17 cellular contexts compared by ENCODE assay signal in genomic region chr15:69456208-69457166, GRCh38. TPM values are rescaled to one million over a fixed set of nuclear protein-coding genes. Genes with fewer than 3 reads are reported as not detected.
DNase-seq lines count a peak whose midpoint lies in the region; ATAC-seq and TF ChIP-seq lines count a peak whose summit lies in the region.
"Had no signal": no experiment of that assay in that cellular context is flagged by ENCODE, and none has a peak within 500 bp of the region (broad histone marks: within the 10 kb centered on the region; RNA-seq: fewer than 3 reads in every experiment).

No MANE protein-coding gene starts in this region.

- H3K36me3 Mint-ChIP-seq in activated CD4-positive, alpha-beta T cell treated with anti-CD3 and anti-CD28 coated beads, Interleukin-2, amount 10 ng/mL, durations not matched to agents 24 days and 14 days (ENCODE audit: low read depth): peaks cover 53% of the 10 kb centered on the region
- peaks cover 45% of the 10 kb centered on the region for H3K36me3 Mint-ChIP-seq in activated naive CD8-positive, alpha-beta T cell treated with anti-CD3 and anti-CD28 coated beads for 36 hours
- H3K36me3 Mint-ChIP-seq in nephron progenitor cell (ENCODE audit: low read depth): peaks cover 45% of the 10 kb centered on the region

- H3K27me3 ChIP-seq in HUES48 (ENCODE audit: control insufficient read depth, insufficient read depth, low read length) (no peaks in the 10 kb centered on the region), upper lobe of right lung (no peaks in the 10 kb centered on the region)
- H3K27me3 ChIP-seq: Peyer's patch had no signal

- DNase-seq in activated CD4-positive, alpha-beta T cell treated with anti-CD3 and anti-CD28 coated beads, Interleukin-2, amount 10 ng/mL, durations not matched to agents 24 days and 14 days: no peak
- DNase-seq in activated CD4-positive, alpha-beta T cell treated with anti-CD3 and anti-CD28 coated beads for 1 hour: no peak
- DNase-seq in activated naive CD8-positive, alpha-beta T cell treated with anti-CD3 and anti-CD28 coated beads for 36 hours: no peak
- no peak for DNase-seq in nephron progenitor cell
- DNase-seq in NCI-H510A treated with DMSO at 0.1 percent for 48 hours (lab: John Stamatoyannopoulos, UW): no peak
- DNase-seq in activated CD8-positive, alpha-beta memory T cell treated with anti-CD3 and anti-CD28 coated beads, Interleukin-2, amount 50 U/mL, for 48 hours: no peak
- no peak for DNase-seq in upper lobe of right lung
- DNase-seq: anterior cingulate cortex, DND-41, head of caudate nucleus, NCI-H1092, NCI-H226, Peyer's patch, T-helper 9 cell had no signal

- H3K9ac ChIP-seq in HUES48 (ENCODE audit: low read depth, low read length): no peak overlapping the region

- peaks cover 43% of the 10 kb centered on the region for H3K36me3 ChIP-seq in HUES48 (ENCODE audit: control insufficient read depth, insufficient read depth, low read length)
- H3K36me3 ChIP-seq in upper lobe of right lung: peaks cover 35% of the 10 kb centered on the region

- peak overlapping the region; percentile 40 for H3K27ac ChIP-seq in HUES48 (ENCODE audit: low read depth, low read length)
- H3K27ac ChIP-seq in upper lobe of right lung: no peak overlapping the region
- H3K27ac ChIP-seq: Peyer's patch had no signal

- intact Hi-C loops in activated CD4-positive, alpha-beta T cell treated with anti-CD3 and anti-CD28 coated beads, Interleukin-2, amount 10 ng/mL, durations not matched to agents 24 days and 14 days (cut with micrococcal nuclease): no loop called here
- intact Hi-C loops in upper lobe of right lung (cut with DNase I): no loop called here

- no peaks in the 10 kb centered on the region for H3K9me3 ChIP-seq in HUES48 (ENCODE audit: control insufficient read depth, insufficient read depth, low read length)
- H3K9me3 ChIP-seq in upper lobe of right lung: no peaks in the 10 kb centered on the region
- H3K9me3 ChIP-seq: HAP-1, Peyer's patch had no signal

- peaks cover 34% of the 10 kb centered on the region for H3K4me1 Mint-ChIP-seq in activated CD4-positive, alpha-beta T cell treated with anti-CD3 and anti-CD28 coated beads, Interleukin-2, amount 10 ng/mL, durations not matched to agents 24 days and 14 days
- H3K4me1 Mint-ChIP-seq in activated naive CD8-positive, alpha-beta T cell treated with anti-CD3 and anti-CD28 coated beads for 36 hours: peaks cover 28% of the 10 kb centered on the region
- peaks cover 54% of the 10 kb centered on the region for H3K4me1 Mint-ChIP-seq in nephron progenitor cell

- H3K9me3 Mint-ChIP-seq in activated CD4-positive, alpha-beta T cell treated with anti-CD3 and anti-CD28 coated beads, Interleukin-2, amount 10 ng/mL, durations not matched to agents 24 days and 14 days: no peaks in the 10 kb centered on the region
- H3K9me3 Mint-ChIP-seq in activated naive CD8-positive, alpha-beta T cell treated with anti-CD3 and anti-CD28 coated beads for 36 hours: no peaks in the 10 kb centered on the region
- no peaks in the 10 kb centered on the region for H3K9me3 Mint-ChIP-seq in nephron progenitor cell

- H3K27ac Mint-ChIP-seq in activated CD4-positive, alpha-beta T cell treated with anti-CD3 and anti-CD28 coated beads, Interleukin-2, amount 10 ng/mL, durations not matched to agents 24 days and 14 days: no peak overlapping the region
- H3K27ac Mint-ChIP-seq in activated naive CD8-positive, alpha-beta T cell treated with anti-CD3 and anti-CD28 coated beads for 36 hours: peak overlapping the region; percentile 47
- H3K27ac Mint-ChIP-seq in nephron progenitor cell: peak overlapping the region; percentile 60

- no peak for ATAC-seq in upper lobe of right lung

- TF ChIP-seq CTCF in nephron progenitor cell (IDR thresholded peaks at IDR 0.05): no peak
- no peak for TF ChIP-seq CTCF in upper lobe of right lung (IDR thresholded peaks at IDR 0.05)

- peak overlapping the region; percentile 10 for H3K4me3 Mint-ChIP-seq in activated CD4-positive, alpha-beta T cell treated with anti-CD3 and anti-CD28 coated beads, Interleukin-2, amount 10 ng/mL, durations not matched to agents 24 days and 14 days
- H3K4me3 Mint-ChIP-seq in activated naive CD8-positive, alpha-beta T cell treated with anti-CD3 and anti-CD28 coated beads for 36 hours: peak overlapping the region; percentile 56
- H3K4me3 Mint-ChIP-seq in nephron progenitor cell: no peak overlapping the region

- H3K27me3 Mint-ChIP-seq in activated CD4-positive, alpha-beta T cell treated with anti-CD3 and anti-CD28 coated beads, Interleukin-2, amount 10 ng/mL, durations not matched to agents 24 days and 14 days: no peaks in the 10 kb centered on the region
- H3K27me3 Mint-ChIP-seq in activated naive CD8-positive, alpha-beta T cell treated with anti-CD3 and anti-CD28 coated beads for 36 hours: no peaks in the 10 kb centered on the region
- H3K27me3 Mint-ChIP-seq in nephron progenitor cell (ENCODE audit: low read depth, poor library complexity): no peaks in the 10 kb centered on the region

- H3K4me1 ChIP-seq in HUES48 (ENCODE audit: control insufficient read depth, insufficient read depth, low read length) (peaks cover 13% of the 10 kb centered on the region), upper lobe of right lung (peaks cover 24% of the 10 kb centered on the region)

- H3K4me3 ChIP-seq in HUES48 (ENCODE audit: low read depth, low read length) (no peak overlapping the region), upper lobe of right lung (no peak overlapping the region)
- H3K4me3 ChIP-seq: HAP-1, lung, Peyer's patch had no signal

RNA-seq across cellular contexts. Expression of gene RPLP1, which starts 3.9 kb away (rescaled TPM):
- 1,827 and 1,829 TPM in 2 replicates for total RNA-seq in activated CD4-positive, alpha-beta T cell treated with anti-CD3 and anti-CD28 coated beads, Interleukin-2, amount 10 ng/mL, durations not matched to agents 24 days and 14 days
- total RNA-seq in activated naive CD8-positive, alpha-beta T cell treated with anti-CD3 and anti-CD28 coated beads for 36 hours: 1,000 to 10,000 TPM; 2,276 to 2,343 TPM
- 1,255 TPM for total RNA-seq in upper lobe of right lung

RNA-seq across cellular contexts. Expression of gene KIF23, which starts 42.3 kb away (rescaled TPM):
- total RNA-seq in activated CD4-positive, alpha-beta T cell treated with anti-CD3 and anti-CD28 coated beads, Interleukin-2, amount 10 ng/mL, durations not matched to agents 24 days and 14 days: 36.0 and 40.0 TPM in 2 replicates
- 10 to 100 TPM; 57.3 to 63.5 TPM for total RNA-seq in activated naive CD8-positive, alpha-beta T cell treated with anti-CD3 and anti-CD28 coated beads for 36 hours
- total RNA-seq in upper lobe of right lung: 2.7 TPM

Comparison
In these comparisons a context has a peak if more than half of its experiments do, and no peak if none do; other contexts are left out.
1. RNA of gene KIF23, which starts 42.3 kb away (total RNA-seq): 57.3 to 63.5 TPM in activated naive CD8-positive, alpha-beta T cell treated with anti-CD3 and anti-CD28 coated beads for 36 hours and 36.0 to 40.0 TPM in activated CD4-positive, alpha-beta T cell treated with anti-CD3 and anti-CD28 coated beads, Interleukin-2, amount 10 ng/mL, durations not matched to agents 24 days and 14 days; 2.7 TPM in upper lobe of right lung (single experiment); every median in the first group is over 10 times any median in the second.